1 cellular context compared by ENCODE assay signal in the genomic region with DNA sequence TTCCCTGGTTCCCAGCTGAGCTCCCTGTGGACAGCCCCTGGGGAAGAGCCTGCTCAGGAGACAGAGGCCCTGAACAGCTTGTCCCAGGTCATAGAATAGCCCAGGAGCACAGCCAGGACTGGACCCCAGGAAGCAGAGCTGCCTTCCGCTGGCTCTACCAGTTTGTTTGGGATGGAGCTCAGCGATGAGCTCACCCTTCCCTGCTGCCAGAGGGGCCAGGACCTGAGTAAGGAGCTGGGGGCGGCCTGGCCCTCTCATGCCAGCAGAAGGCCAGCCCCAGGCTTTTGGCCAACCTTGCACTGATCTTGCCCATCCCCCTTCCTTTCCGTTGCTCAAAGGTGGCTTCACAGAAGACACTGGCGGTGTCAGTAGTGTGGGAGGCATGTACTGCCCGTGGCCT.
TF ChIP-seq lines count a peak whose summit lies in the region.

No MANE protein-coding gene starts in this region.

TF ChIP-seq in HepG2, 621 proteins besides CTCF, POLR2A, EP300 and RAD21 (continues in another document):
- TF ChIP-seq ZNF282 (IDR thresholded peaks at IDR 0.05; ENCODE audit: partially characterized antibody) = no peak
- TF ChIP-seq ZNF484 (CRISPR knock-in tag; IDR thresholded peaks at IDR 0.05; ENCODE audit: borderline replicate concordance, low read depth) = no peak
- no peak for TF ChIP-seq ZNF83 (CRISPR knock-in tag; IDR thresholded peaks at IDR 0.05; ENCODE audit: borderline replicate concordance)
- TF ChIP-seq PTBP1 (IDR thresholded peaks at IDR 0.05; ENCODE audit: low read depth, low read length, poor library complexity, severe bottlenecking) = no peak
- TF ChIP-seq EEA1 (CRISPR knock-in tag; IDR thresholded peaks at IDR 0.05; ENCODE audit: borderline replicate concordance) = no peak
- TF ChIP-seq HCFC1 (IDR thresholded peaks at IDR 0.05; ENCODE audit: low read depth, low read length) = no peak
- TF ChIP-seq ZKSCAN8 (CRISPR knock-in tag; IDR thresholded peaks at IDR 0.05; ENCODE audit: borderline replicate concordance) = no peak
- no peak for TF ChIP-seq SALL2 (CRISPR knock-in tag; IDR thresholded peaks at IDR 0.05)
- TF ChIP-seq ZNF772 (CRISPR knock-in tag; IDR thresholded peaks at IDR 0.05) = no peak
- TF ChIP-seq, protein P1, sequence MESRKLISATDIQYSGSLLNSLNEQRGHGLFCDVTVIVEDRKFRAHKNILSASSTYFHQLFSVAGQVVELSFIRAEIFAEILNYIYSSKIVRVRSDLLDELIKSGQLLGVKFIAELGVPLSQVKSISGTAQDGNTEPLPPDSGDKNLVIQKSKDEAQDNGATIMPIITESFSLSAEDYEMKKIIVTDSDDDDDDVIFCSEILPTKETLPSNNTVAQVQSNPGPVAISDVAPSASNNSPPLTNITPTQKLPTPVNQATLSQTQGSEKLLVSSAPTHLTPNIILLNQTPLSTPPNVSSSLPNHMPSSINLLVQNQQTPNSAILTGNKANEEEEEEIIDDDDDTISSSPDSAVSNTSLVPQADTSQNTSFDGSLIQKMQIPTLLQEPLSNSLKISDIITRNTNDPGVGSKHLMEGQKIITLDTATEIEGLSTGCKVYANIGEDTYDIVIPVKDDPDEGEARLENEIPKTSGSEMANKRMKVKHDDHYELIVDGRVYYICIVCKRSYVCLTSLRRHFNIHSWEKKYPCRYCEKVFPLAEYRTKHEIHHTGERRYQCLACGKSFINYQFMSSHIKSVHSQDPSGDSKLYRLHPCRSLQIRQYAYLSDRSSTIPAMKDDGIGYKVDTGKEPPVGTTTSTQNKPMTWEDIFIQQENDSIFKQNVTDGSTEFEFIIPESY (CRISPR knock-in tag; IDR thresholded peaks at IDR 0.05) = peak; percentile 65; the same call in 1 of the 2 replicates
- TF ChIP-seq MXD4 (CRISPR knock-in tag; IDR thresholded peaks at IDR 0.05) = no peak
- TF ChIP-seq ZNF558 (CRISPR knock-in tag; IDR thresholded peaks at IDR 0.05; ENCODE audit: borderline replicate concordance) = no peak
- TF ChIP-seq, protein P2, sequence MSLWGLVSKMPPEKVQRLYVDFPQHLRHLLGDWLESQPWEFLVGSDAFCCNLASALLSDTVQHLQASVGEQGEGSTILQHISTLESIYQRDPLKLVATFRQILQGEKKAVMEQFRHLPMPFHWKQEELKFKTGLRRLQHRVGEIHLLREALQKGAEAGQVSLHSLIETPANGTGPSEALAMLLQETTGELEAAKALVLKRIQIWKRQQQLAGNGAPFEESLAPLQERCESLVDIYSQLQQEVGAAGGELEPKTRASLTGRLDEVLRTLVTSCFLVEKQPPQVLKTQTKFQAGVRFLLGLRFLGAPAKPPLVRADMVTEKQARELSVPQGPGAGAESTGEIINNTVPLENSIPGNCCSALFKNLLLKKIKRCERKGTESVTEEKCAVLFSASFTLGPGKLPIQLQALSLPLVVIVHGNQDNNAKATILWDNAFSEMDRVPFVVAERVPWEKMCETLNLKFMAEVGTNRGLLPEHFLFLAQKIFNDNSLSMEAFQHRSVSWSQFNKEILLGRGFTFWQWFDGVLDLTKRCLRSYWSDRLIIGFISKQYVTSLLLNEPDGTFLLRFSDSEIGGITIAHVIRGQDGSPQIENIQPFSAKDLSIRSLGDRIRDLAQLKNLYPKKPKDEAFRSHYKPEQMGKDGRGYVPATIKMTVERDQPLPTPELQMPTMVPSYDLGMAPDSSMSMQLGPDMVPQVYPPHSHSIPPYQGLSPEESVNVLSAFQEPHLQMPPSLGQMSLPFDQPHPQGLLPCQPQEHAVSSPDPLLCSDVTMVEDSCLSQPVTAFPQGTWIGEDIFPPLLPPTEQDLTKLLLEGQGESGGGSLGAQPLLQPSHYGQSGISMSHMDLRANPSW (CRISPR knock-in tag; IDR thresholded peaks at IDR 0.05; ENCODE audit: borderline replicate concordance) = no peak
- TF ChIP-seq ZNF850 (CRISPR knock-in tag; conservative IDR thresholded peaks at IDR 0.05) = no peak
- no peak for TF ChIP-seq SOX6 (IDR thresholded peaks at IDR 0.05)
- no peak for TF ChIP-seq SOX6 (CRISPR knock-in tag; IDR thresholded peaks at IDR 0.05)
- TF ChIP-seq, protein P3, sequence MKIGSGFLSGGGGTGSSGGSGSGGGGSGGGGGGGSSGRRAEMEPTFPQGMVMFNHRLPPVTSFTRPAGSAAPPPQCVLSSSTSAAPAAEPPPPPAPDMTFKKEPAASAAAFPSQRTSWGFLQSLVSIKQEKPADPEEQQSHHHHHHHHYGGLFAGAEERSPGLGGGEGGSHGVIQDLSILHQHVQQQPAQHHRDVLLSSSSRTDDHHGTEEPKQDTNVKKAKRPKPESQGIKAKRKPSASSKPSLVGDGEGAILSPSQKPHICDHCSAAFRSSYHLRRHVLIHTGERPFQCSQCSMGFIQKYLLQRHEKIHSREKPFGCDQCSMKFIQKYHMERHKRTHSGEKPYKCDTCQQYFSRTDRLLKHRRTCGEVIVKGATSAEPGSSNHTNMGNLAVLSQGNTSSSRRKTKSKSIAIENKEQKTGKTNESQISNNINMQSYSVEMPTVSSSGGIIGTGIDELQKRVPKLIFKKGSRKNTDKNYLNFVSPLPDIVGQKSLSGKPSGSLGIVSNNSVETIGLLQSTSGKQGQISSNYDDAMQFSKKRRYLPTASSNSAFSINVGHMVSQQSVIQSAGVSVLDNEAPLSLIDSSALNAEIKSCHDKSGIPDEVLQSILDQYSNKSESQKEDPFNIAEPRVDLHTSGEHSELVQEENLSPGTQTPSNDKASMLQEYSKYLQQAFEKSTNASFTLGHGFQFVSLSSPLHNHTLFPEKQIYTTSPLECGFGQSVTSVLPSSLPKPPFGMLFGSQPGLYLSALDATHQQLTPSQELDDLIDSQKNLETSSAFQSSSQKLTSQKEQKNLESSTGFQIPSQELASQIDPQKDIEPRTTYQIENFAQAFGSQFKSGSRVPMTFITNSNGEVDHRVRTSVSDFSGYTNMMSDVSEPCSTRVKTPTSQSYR (CRISPR knock-in tag; IDR thresholded peaks at IDR 0.05; ENCODE audit: borderline replicate concordance) = peak; percentile 38; the same call in 1 of the 2 replicates
- TF ChIP-seq ZFP90 (CRISPR knock-in tag; IDR thresholded peaks at IDR 0.05; ENCODE audit: borderline replicate concordance) = 0 out of 2 replicates have a peak, but pooled peaks have one; percentile 5
- TF ChIP-seq, protein P4, sequence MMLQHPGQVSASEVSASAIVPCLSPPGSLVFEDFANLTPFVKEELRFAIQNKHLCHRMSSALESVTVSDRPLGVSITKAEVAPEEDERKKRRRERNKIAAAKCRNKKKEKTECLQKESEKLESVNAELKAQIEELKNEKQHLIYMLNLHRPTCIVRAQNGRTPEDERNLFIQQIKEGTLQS (CRISPR knock-in tag; IDR thresholded peaks at IDR 0.05) = no peak
- TF ChIP-seq ZNF431 (CRISPR knock-in tag; IDR thresholded peaks at IDR 0.05; ENCODE audit: borderline replicate concordance, low read depth) = no peak
- TF ChIP-seq FOXK2 (IDR thresholded peaks at IDR 0.05) = no peak
- no peak for TF ChIP-seq ZSCAN25 (CRISPR knock-in tag; IDR thresholded peaks at IDR 0.05)
- no peak for TF ChIP-seq MTF2 (CRISPR knock-in tag; IDR thresholded peaks at IDR 0.05; ENCODE audit: borderline replicate concordance)
- no peak for TF ChIP-seq ZNF138 (CRISPR knock-in tag; IDR thresholded peaks at IDR 0.05; ENCODE audit: low read depth)
- TF ChIP-seq ZNF350 (CRISPR knock-in tag; IDR thresholded peaks at IDR 0.05; ENCODE audit: borderline replicate concordance, low read depth) = no peak
- TF ChIP-seq ZMYM2 (CRISPR knock-in tag; IDR thresholded peaks at IDR 0.05) = no peak
- no peak for TF ChIP-seq ZNF33B (CRISPR knock-in tag; IDR thresholded peaks at IDR 0.05)
- TF ChIP-seq, protein P5, sequence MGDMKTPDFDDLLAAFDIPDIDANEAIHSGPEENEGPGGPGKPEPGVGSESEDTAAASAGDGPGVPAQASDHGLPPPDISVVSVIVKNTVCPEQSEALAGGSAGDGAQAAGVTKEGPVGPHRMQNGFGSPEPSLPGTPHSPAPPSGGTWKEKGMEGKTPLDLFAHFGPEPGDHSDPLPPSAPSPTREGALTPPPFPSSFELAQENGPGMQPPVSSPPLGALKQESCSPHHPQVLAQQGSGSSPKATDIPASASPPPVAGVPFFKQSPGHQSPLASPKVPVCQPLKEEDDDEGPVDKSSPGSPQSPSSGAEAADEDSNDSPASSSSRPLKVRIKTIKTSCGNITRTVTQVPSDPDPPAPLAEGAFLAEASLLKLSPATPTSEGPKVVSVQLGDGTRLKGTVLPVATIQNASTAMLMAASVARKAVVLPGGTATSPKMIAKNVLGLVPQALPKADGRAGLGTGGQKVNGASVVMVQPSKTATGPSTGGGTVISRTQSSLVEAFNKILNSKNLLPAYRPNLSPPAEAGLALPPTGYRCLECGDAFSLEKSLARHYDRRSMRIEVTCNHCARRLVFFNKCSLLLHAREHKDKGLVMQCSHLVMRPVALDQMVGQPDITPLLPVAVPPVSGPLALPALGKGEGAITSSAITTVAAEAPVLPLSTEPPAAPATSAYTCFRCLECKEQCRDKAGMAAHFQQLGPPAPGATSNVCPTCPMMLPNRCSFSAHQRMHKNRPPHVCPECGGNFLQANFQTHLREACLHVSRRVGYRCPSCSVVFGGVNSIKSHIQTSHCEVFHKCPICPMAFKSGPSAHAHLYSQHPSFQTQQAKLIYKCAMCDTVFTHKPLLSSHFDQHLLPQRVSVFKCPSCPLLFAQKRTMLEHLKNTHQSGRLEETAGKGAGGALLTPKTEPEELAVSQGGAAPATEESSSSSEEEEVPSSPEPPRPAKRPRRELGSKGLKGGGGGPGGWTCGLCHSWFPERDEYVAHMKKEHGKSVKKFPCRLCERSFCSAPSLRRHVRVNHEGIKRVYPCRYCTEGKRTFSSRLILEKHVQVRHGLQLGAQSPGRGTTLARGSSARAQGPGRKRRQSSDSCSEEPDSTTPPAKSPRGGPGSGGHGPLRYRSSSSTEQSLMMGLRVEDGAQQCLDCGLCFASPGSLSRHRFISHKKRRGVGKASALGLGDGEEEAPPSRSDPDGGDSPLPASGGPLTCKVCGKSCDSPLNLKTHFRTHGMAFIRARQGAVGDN (CRISPR knock-in tag; IDR thresholded peaks at IDR 0.05) = 0 out of 2 replicates have a peak, but pooled peaks have one; percentile 29
- TF ChIP-seq ZNF670 (CRISPR knock-in tag; IDR thresholded peaks at IDR 0.05; ENCODE audit: borderline replicate concordance) = no peak
- TF ChIP-seq ZIK1 (CRISPR knock-in tag; IDR thresholded peaks at IDR 0.05; ENCODE audit: borderline replicate concordance, low read depth) = no peak
- TF ChIP-seq ATF7 (IDR thresholded peaks at IDR 0.05) = no peak
- TF ChIP-seq ATF7 (CRISPR knock-in tag; IDR thresholded peaks at IDR 0.05) = no peak
- no peak for TF ChIP-seq GATAD2A (CRISPR knock-in tag; IDR thresholded peaks at IDR 0.05)
- TF ChIP-seq, protein P6, sequence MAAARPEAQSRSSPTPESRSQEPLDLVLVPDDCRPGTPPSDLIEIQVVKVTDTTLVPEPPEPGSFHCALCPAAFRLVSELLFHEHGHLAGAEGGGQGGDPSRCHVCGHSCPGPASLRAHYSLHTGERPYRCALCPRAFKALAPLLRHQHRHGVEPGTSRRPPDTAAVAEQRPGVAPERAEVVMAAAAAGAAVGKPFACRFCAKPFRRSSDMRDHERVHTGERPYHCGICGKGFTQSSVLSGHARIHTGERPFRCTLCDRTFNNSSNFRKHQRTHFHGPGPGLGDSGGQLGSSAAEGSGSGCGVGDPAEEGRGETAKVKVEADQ (CRISPR knock-in tag; IDR thresholded peaks at IDR 0.05; ENCODE audit: borderline replicate concordance) = no peak
- no peak for TF ChIP-seq ZNF20 (CRISPR knock-in tag; IDR thresholded peaks at IDR 0.05)
- no peak for TF ChIP-seq PCBP1 (IDR thresholded peaks at IDR 0.05; ENCODE audit: borderline replicate concordance, low read depth, low read length)
- no peak for TF ChIP-seq FOSL1 (CRISPR knock-in tag; IDR thresholded peaks at IDR 0.05; ENCODE audit: borderline replicate concordance)
- TF ChIP-seq ZNF614 (CRISPR knock-in tag; IDR thresholded peaks at IDR 0.05; ENCODE audit: borderline replicate concordance) = no peak
- TF ChIP-seq ZNF768 (CRISPR knock-in tag; IDR thresholded peaks at IDR 0.05) = peak; percentile 13; the same call in 1 of the 2 replicates
- TF ChIP-seq ZNF782 (CRISPR knock-in tag; IDR thresholded peaks at IDR 0.05; ENCODE audit: borderline replicate concordance) = no peak
- TF ChIP-seq RNF2 (conservative IDR thresholded peaks at IDR 0.05; ENCODE audit: low read depth) = no peak
- TF ChIP-seq KLF6 (CRISPR knock-in tag; IDR thresholded peaks at IDR 0.05) = no peak
- TF ChIP-seq SCMH1 (CRISPR knock-in tag; IDR thresholded peaks at IDR 0.05; ENCODE audit: borderline replicate concordance) = no peak
- TF ChIP-seq ZNF160 (CRISPR knock-in tag; IDR thresholded peaks at IDR 0.05) = no peak
- TF ChIP-seq, protein P7, sequence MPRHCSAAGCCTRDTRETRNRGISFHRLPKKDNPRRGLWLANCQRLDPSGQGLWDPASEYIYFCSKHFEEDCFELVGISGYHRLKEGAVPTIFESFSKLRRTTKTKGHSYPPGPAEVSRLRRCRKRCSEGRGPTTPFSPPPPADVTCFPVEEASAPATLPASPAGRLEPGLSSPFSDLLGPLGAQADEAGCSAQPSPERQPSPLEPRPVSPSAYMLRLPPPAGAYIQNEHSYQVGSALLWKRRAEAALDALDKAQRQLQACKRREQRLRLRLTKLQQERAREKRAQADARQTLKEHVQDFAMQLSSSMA (CRISPR knock-in tag; IDR thresholded peaks at IDR 0.05) = 0 out of 2 replicates have a peak, but pooled peaks have one; percentile 27
- TF ChIP-seq SP2 (CRISPR knock-in tag; IDR thresholded peaks at IDR 0.05) = no peak
- TF ChIP-seq, protein P8, sequence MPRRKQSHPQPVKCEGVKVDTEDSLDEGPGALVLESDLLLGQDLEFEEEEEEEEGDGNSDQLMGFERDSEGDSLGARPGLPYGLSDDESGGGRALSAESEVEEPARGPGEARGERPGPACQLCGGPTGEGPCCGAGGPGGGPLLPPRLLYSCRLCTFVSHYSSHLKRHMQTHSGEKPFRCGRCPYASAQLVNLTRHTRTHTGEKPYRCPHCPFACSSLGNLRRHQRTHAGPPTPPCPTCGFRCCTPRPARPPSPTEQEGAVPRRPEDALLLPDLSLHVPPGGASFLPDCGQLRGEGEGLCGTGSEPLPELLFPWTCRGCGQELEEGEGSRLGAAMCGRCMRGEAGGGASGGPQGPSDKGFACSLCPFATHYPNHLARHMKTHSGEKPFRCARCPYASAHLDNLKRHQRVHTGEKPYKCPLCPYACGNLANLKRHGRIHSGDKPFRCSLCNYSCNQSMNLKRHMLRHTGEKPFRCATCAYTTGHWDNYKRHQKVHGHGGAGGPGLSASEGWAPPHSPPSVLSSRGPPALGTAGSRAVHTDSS (CRISPR knock-in tag; conservative IDR thresholded peaks at IDR 0.05) = no peak
- no peak for TF ChIP-seq ZSCAN21 (CRISPR knock-in tag; IDR thresholded peaks at IDR 0.05; ENCODE audit: borderline replicate concordance)
- TF ChIP-seq MEIS2 (CRISPR knock-in tag; IDR thresholded peaks at IDR 0.05) = no peak
- no peak for TF ChIP-seq ZNF776 (CRISPR knock-in tag; IDR thresholded peaks at IDR 0.05)
- TF ChIP-seq SOX13 (IDR thresholded peaks at IDR 0.05) = no peak
- no peak for TF ChIP-seq SOX13 (CRISPR knock-in tag; conservative IDR thresholded peaks at IDR 0.05 in 1 of 2, IDR thresholded peaks at IDR 0.05 in 1 of 2)
